Comparison of ENCODE assay signal across 1 cellular context in genomic region chr2:233250568-233250967, GRCh38.
TF ChIP-seq lines count a peak whose summit lies in the region.

No MANE protein-coding gene starts in this region.

TF ChIP-seq in HepG2, 621 proteins besides CTCF, POLR2A, EP300 and RAD21:
- TF ChIP-seq ZNF780A (CRISPR knock-in tag; IDR thresholded peaks at IDR 0.05) = no peak
- peak; percentile 99 for TF ChIP-seq ZNF850 (CRISPR knock-in tag; conservative IDR thresholded peaks at IDR 0.05)
- no peak for TF ChIP-seq NAIF1 (CRISPR knock-in tag; IDR thresholded peaks at IDR 0.05; ENCODE audit: borderline replicate concordance)
